ENCODE assay signal across 9 cellular contexts in the genomic region with DNA sequence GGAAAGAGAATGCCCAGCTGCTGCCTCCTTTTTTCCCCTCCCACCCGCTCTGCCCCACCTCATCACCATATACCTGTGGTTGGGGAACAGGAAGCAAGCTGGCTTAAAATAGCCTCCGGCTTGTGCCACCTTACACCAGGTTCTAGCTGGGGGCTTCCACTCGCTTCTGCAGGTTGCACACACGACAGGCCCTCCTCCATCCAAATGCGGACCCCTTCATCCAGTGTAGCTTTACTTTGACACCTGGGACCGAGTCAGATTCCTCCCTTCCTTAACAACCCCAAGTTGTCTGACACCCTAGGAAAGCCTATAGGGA. TPM values are rescaled to one million over a fixed set of nuclear protein-coding genes. Genes with fewer than 3 reads are reported as not detected.
A peak's percentile ranks its signal among the peaks of the same experiment; 100 is the strongest.
DNase-seq lines count a peak whose midpoint lies in the region; ATAC-seq, FAIRE-seq and TF ChIP-seq lines count a peak whose summit lies in the region.
"Had no signal": no experiment of that assay in that cellular context is flagged by ENCODE, and none has a peak within 500 bp of the region (broad histone marks: within the 10 kb centered on the region; RNA-seq: fewer than 3 reads in every experiment).

No MANE protein-coding gene starts in this region.

- intact Hi-C loops in HepG2 (cut with micrococcal nuclease; ENCODE audit: unreplicated experiment) (no loop called here), right lobe of liver (cut with DNase I) (no loop called here)

- H3K27ac Mint-ChIP-seq in activated T-helper 17 cell treated with anti-CD3 and anti-CD28 coated beads, Interleukin-2, amount 50 U/mL, for 72 hours = peak overlapping the region; percentile 92

- H3K27ac ChIP-seq in HepG2 (ENCODE audit: extremely low read length, insufficient read depth, low read length) (no peak overlapping the region), right lobe of liver (no peak overlapping the region), lung (ENCODE audit: low read depth in 1 of 2, low read length in 1 of 2) (peak overlapping the region in 1 of 2 donors; percentile 79)

- no TSS peak for BruUV-seq in HepG2 (replicated peaks; lab: Mats Ljungman, UMichigan)

- peak overlapping the region; percentile 83 for H3K4me3 Mint-ChIP-seq in activated T-helper 17 cell treated with anti-CD3 and anti-CD28 coated beads, Interleukin-2, amount 50 U/mL, for 72 hours

- H3K9me3 Mint-ChIP-seq in activated T-helper 17 cell treated with anti-CD3 and anti-CD28 coated beads, Interleukin-2, amount 50 U/mL, for 72 hours = no peaks in the 10 kb centered on the region

- no peak for TF ChIP-seq RAD21 in HepG2 (CRISPR knock-in tag; IDR thresholded peaks at IDR 0.05)

- no peaks in the 10 kb centered on the region for H3K79me2 ChIP-seq in HepG2 (ENCODE audit: insufficient read depth, low read length)

- H3K4me3 ChIP-seq in HepG2 (replicated peaks in 1 of 3; ENCODE audit: insufficient read depth in 1 of 3, low read depth in 2 of 3, low read length in 3 of 3) = no peak overlapping the region
- H3K4me3 ChIP-seq in right lobe of liver = no peak overlapping the region
- no peak overlapping the region for H3K4me3 ChIP-seq in lung

- H3K27me3 ChIP-seq in HepG2 (ENCODE audit: control insufficient read depth in 1 of 2, insufficient read depth in 2 of 2, low read length in 2 of 2) (peaks cover 0 to 1% of the 10 kb centered on the region in 2 experiments; a peak in 2 of 5 replicates), right lobe of liver (no peaks in the 10 kb centered on the region), lung (ENCODE audit: control insufficient read depth, insufficient read depth) (no peaks in the 10 kb centered on the region)

- TF ChIP-seq POLR2A in HepG2 (IDR thresholded peaks at IDR 0.05; ENCODE audit: insufficient read depth in 1 of 2, low read depth in 2 of 2, low read length in 2 of 2) (no peak), right lobe of liver (IDR thresholded peaks at IDR 0.05) (no peak)

- H2AFZ ChIP-seq in HepG2 (ENCODE audit: low read length) = no peak overlapping the region

- ATAC-seq in HepG2 = no peak
- ATAC-seq in right lobe of liver = no peak
- ATAC-seq in activated T-helper 17 cell treated with anti-CD3 and anti-CD28 coated beads, Interleukin-2, amount 50 U/mL, for 72 hours (replicated peaks) = no peak
- ATAC-seq in lung (ENCODE audit: insufficient read depth, low FRiP score) = peak; percentile 12
- no peak for ATAC-seq in GM19463 (IDR thresholded peaks at IDR 0.05; ENCODE audit: unreplicated experiment)

- no peaks in the 10 kb centered on the region for H3K36me3 ChIP-seq in HepG2 (replicated peaks in 1 of 2; ENCODE audit: control insufficient read depth in 1 of 2, insufficient read depth in 2 of 2, low read length in 2 of 2)
- no peaks in the 10 kb centered on the region for H3K36me3 ChIP-seq in right lobe of liver
- H3K36me3 ChIP-seq in lung (ENCODE audit: control insufficient read depth in 2 of 2, insufficient read depth in 2 of 2, low read length in 2 of 2) = no peaks in the 10 kb centered on the region

- no peak for FAIRE-seq in HepG2 (lab: Jason Lieb, UNC)
- FAIRE-seq: endothelial cell of umbilical vein had no signal

- peaks cover 2% of the 10 kb centered on the region for H3K27me3 Mint-ChIP-seq in activated T-helper 17 cell treated with anti-CD3 and anti-CD28 coated beads, Interleukin-2, amount 50 U/mL, for 72 hours

- peaks cover 13% of the 10 kb centered on the region for H3K4me1 Mint-ChIP-seq in activated T-helper 17 cell treated with anti-CD3 and anti-CD28 coated beads, Interleukin-2, amount 50 U/mL, for 72 hours

- no peaks in the 10 kb centered on the region for H3K36me3 Mint-ChIP-seq in activated T-helper 17 cell treated with anti-CD3 and anti-CD28 coated beads, Interleukin-2, amount 50 U/mL, for 72 hours (ENCODE audit: low read depth)

- POLR2A ChIA-PET in HepG2 (lab: Yijun Ruan, JAX) = interaction anchor here (0.6 to 4.4 kb wide), 5 partner anchors 9 to 17 kb away, joined by 3 to 95 read pairs (median 4); no protein-coding TSS in a partner anchor

- H3K4me1 ChIP-seq in HepG2 (ENCODE audit: insufficient read depth, low read length) (peaks cover 76% of the 10 kb centered on the region), right lobe of liver (no peaks in the 10 kb centered on the region), lung (ENCODE audit: control insufficient read depth in 2 of 2, insufficient read depth in 2 of 2, low read length in 2 of 2) (peaks cover 0 to 26% of the 10 kb centered on the region in 2 donors)

- DNase-seq in HepG2 (ENCODE audit: low spot score) (no peak), right lobe of liver (no peak), lung (ENCODE audit: low spot score) (no peak), ureter (ENCODE audit: low spot score) (peak; percentile 78), NCI-H1694 treated with DMSO at 0.1 percent for 48 hours (lab: John Stamatoyannopoulos, UW) (no peak), Kasumi-1 (lab: John Stamatoyannopoulos, UW) (no peak)

- CTCF ChIA-PET in HepG2 (lab: Yijun Ruan, JAX; ENCODE audit: low intra/inter-chr PET ratio, low total read pairs) = no interaction called here

- in situ Hi-C loops in HepG2 (cut with HindIII; ENCODE audit: extremely low pct_ligation_motif_present, low pct_unique_long_range_greater_than_20kb) = no loop called here

- TF ChIP-seq EP300 in HepG2 (IDR thresholded peaks at IDR 0.05; ENCODE audit: low read depth in 2 of 2, low read length in 2 of 2) = no peak
- TF ChIP-seq EP300 in HepG2 (CRISPR knock-in tag; IDR thresholded peaks at IDR 0.05; ENCODE audit: borderline replicate concordance) = no peak

- 53% methylated on average over 6 of the region's 6 CpGs for WGBS in HepG2 (ENCODE audit: low lambda C conversion rate)
- WGBS in right lobe of liver (ENCODE audit: insufficient coverage, low coverage, low lambda C conversion rate, missing lambda C conversion rate) = 46% methylated on average over 4 of the region's 6 CpGs
- 40 to 58% methylated on average over 6 of the region's 6 CpGs for WGBS in lung, 2 donors

- H3K9me3 ChIP-seq in HepG2 (ENCODE audit: low read length) (no peaks in the 10 kb centered on the region), right lobe of liver (no peaks in the 10 kb centered on the region), lung (ENCODE audit: control insufficient read depth in 2 of 2, insufficient read depth in 1 of 2, low read length in 1 of 2) (no peaks in the 10 kb centered on the region)

- H3K9ac ChIP-seq in HepG2 (ENCODE audit: insufficient read depth, low read depth, low read length) = no peak overlapping the region

- H3K4me2 ChIP-seq in HepG2 (ENCODE audit: low read depth, low read length) = peak overlapping the region; percentile 52

- H4K20me1 ChIP-seq in HepG2 (ENCODE audit: insufficient read depth, low read length) = peaks cover 6% of the 10 kb centered on the region; the same call in 1 of the 2 replicates

- TF ChIP-seq CTCF in HepG2 (CRISPR knock-in tag; IDR thresholded peaks at IDR 0.05) = no peak
- TF ChIP-seq CTCF in right lobe of liver (IDR thresholded peaks at IDR 0.05) = no peak
- no peak for TF ChIP-seq CTCF in lung (IDR thresholded peaks at IDR 0.05; ENCODE audit: control extremely low read depth, extremely low read depth)

RNA-seq across cellular contexts. Expression of a gene that starts 14.6 kb away (rescaled TPM):
- 0.42 and 1.2 TPM in 2 replicates for total RNA-seq in HepG2 (2016; rRNA removed; fragmentation: Illumina TruSeq; extraction: Trizol)
- 0.18 TPM in 1 of 2 replicates, not detected in the other for total RNA-seq in HepG2 (2016; cell fraction: cytosol; rRNA removed; fragmentation: Illumina TruSeq; extraction: Trizol; ENCODE audit: low read depth)
- 0.28 and 1.4 TPM in 2 replicates for total RNA-seq in HepG2 (2016; cell fraction: insoluble cytoplasmic fraction; rRNA removed; fragmentation: Illumina TruSeq; extraction: Trizol)
- total RNA-seq in HepG2 (2016; cell fraction: membrane; rRNA removed; fragmentation: Illumina TruSeq; extraction: Trizol) = 0.10 and 0.28 TPM in 2 replicates
- 2.8 and 3.4 TPM in 2 replicates for total RNA-seq in HepG2 (2016; cell fraction: nucleus; rRNA removed; fragmentation: Illumina TruSeq; extraction: Trizol)
- 2.7 and 2.8 TPM in 2 replicates for polyA plus RNA-seq in HepG2 (2011; rRNA removed)
- 1.2 and 1.4 TPM in 2 replicates for polyA plus RNA-seq in HepG2 (2011; cell fraction: cytosol; rRNA removed)
- polyA plus RNA-seq in HepG2 (2011; cell fraction: nucleus; rRNA removed) = 6.9 and 7.0 TPM in 2 replicates
- polyA plus RNA-seq in HepG2 (2012) = 0.36 and 0.88 TPM in 2 replicates
- polyA plus RNA-seq in HepG2 (2016; cell fraction: cytosol; fragmentation: Illumina TruSeq; extraction: Trizol; ENCODE audit: low read depth) = 0.07 and 0.09 TPM in 2 replicates
- 0.48 and 0.52 TPM in 2 replicates for polyA plus RNA-seq in HepG2 (2016; cell fraction: insoluble cytoplasmic fraction; fragmentation: Illumina TruSeq; extraction: Trizol; ENCODE audit: low read depth)
- 0.12 and 0.19 TPM in 2 replicates for polyA plus RNA-seq in HepG2 (2016; cell fraction: membrane; fragmentation: Illumina TruSeq; extraction: Trizol; ENCODE audit: low read depth)
- 2.2 and 2.7 TPM in 2 replicates for polyA plus RNA-seq in HepG2 (2016; cell fraction: nucleus; fragmentation: Illumina TruSeq; extraction: Trizol; ENCODE audit: insufficient read depth, low read depth)
- polyA minus RNA-seq in HepG2 (2011; rRNA and poly(A)+ RNA removed; ENCODE audit: low replicate concordance) = 0.37 and 5.7 TPM in 2 replicates
- 0.79 and 0.97 TPM in 2 replicates for polyA minus RNA-seq in HepG2 (2011; cell fraction: cytosol; rRNA and poly(A)+ RNA removed)
- polyA minus RNA-seq in HepG2 (2011; cell fraction: nucleus; rRNA and poly(A)+ RNA removed) = 9.9 and 10.4 TPM in 2 replicates
- under 1 TPM in 1 of 6 experiments, not detected in 5; 0.06 TPM for total RNA-seq in right lobe of liver
- total RNA-seq in activated T-helper 17 cell treated with anti-CD3 and anti-CD28 coated beads, Interleukin-2, amount 50 U/mL, for 72 hours = under 1 TPM; 0.61 to 0.95 TPM
- total RNA-seq in lung = under 1 TPM; 0.55 to 0.74 TPM
- under 1 TPM; 0.35 to 0.61 TPM for polyA plus RNA-seq in lung
- total RNA-seq in ureter = 0.16 TPM
- total RNA-seq: endothelial cell of umbilical vein had no signal
- polyA plus RNA-seq: endothelial cell of umbilical vein had no signal

RNA-seq across cellular contexts. Expression of a gene that starts 19.4 kb away (rescaled TPM):
- total RNA-seq in HepG2 (2016; rRNA removed; fragmentation: Illumina TruSeq; extraction: Trizol) (0.84 and 2.3 TPM in 2 replicates), right lobe of liver (not detected), lung (1 to 10 TPM; 1.0 to 1.5 TPM), ureter (not detected)
- not detected in 2 replicates for total RNA-seq in HepG2 (2016; cell fraction: cytosol; rRNA removed; fragmentation: Illumina TruSeq; extraction: Trizol; ENCODE audit: low read depth)
- total RNA-seq in HepG2 (2016; cell fraction: insoluble cytoplasmic fraction; rRNA removed; fragmentation: Illumina TruSeq; extraction: Trizol) = 0.79 and 2.7 TPM in 2 replicates
- total RNA-seq in HepG2 (2016; cell fraction: membrane; rRNA removed; fragmentation: Illumina TruSeq; extraction: Trizol) = 0.62 and 0.74 TPM in 2 replicates
- total RNA-seq in HepG2 (2016; cell fraction: nucleus; rRNA removed; fragmentation: Illumina TruSeq; extraction: Trizol) = 4.5 and 8.3 TPM in 2 replicates
- polyA plus RNA-seq in HepG2 (2011; rRNA removed) (1.4 and 2.1 TPM in 2 replicates), lung (1 to 10 TPM in 1 of 2 donors, under 1 TPM in 1; 0.72 to 1.2 TPM)
- polyA plus RNA-seq in HepG2 (2011; cell fraction: cytosol; rRNA removed) = 0.29 and 0.59 TPM in 2 replicates
- 5.5 and 6.9 TPM in 2 replicates for polyA plus RNA-seq in HepG2 (2011; cell fraction: nucleus; rRNA removed)
- 0.32 and 1.3 TPM in 2 replicates for polyA plus RNA-seq in HepG2 (2012)
- 0.42 TPM in 1 of 2 replicates, not detected in the other for polyA plus RNA-seq in HepG2 (2016; cell fraction: cytosol; fragmentation: Illumina TruSeq; extraction: Trizol; ENCODE audit: low read depth)
- polyA plus RNA-seq in HepG2 (2016; cell fraction: insoluble cytoplasmic fraction; fragmentation: Illumina TruSeq; extraction: Trizol; ENCODE audit: low read depth) = 1.2 TPM in 2 replicates
- 0.79 TPM in 1 of 2 replicates, not detected in the other for polyA plus RNA-seq in HepG2 (2016; cell fraction: membrane; fragmentation: Illumina TruSeq; extraction: Trizol; ENCODE audit: low read depth)
- not detected in 2 replicates for polyA plus RNA-seq in HepG2 (2016; cell fraction: nucleus; fragmentation: Illumina TruSeq; extraction: Trizol; ENCODE audit: insufficient read depth, low read depth)
- polyA minus RNA-seq in HepG2 (2011; rRNA and poly(A)+ RNA removed; ENCODE audit: low replicate concordance) = 2.3 and 20.4 TPM in 2 replicates
- 2.9 and 3.3 TPM in 2 replicates for polyA minus RNA-seq in HepG2 (2011; cell fraction: cytosol; rRNA and poly(A)+ RNA removed)
- polyA minus RNA-seq in HepG2 (2011; cell fraction: nucleus; rRNA and poly(A)+ RNA removed) = 8.5 and 10.2 TPM in 2 replicates
- 1 to 10 TPM in 1 of 2 donors, under 1 TPM in 1; 0.61 to 1.1 TPM for total RNA-seq in activated T-helper 17 cell treated with anti-CD3 and anti-CD28 coated beads, Interleukin-2, amount 50 U/mL, for 72 hours
- total RNA-seq: endothelial cell of umbilical vein had no signal
- polyA plus RNA-seq: endothelial cell of umbilical vein had no signal
